Comparison of ENCODE assay signal across 1 cellular context in genomic region chr16:74575805-74576643, GRCh38.
TF ChIP-seq lines count a peak whose summit lies in the region.

No MANE protein-coding gene starts in this region.

TF ChIP-seq in WTC11, 78 proteins besides CTCF, POLR2A, EP300 and RAD21 (continued from another document):
- TF ChIP-seq STAT6 (CRISPR knock-in tag; conservative IDR thresholded peaks at IDR 0.05; ENCODE audit: low read depth) (no peak), RELA (CRISPR knock-in tag; IDR thresholded peaks at IDR 0.05; ENCODE audit: borderline replicate concordance) (no peak), OVOL2 (CRISPR knock-in tag; IDR thresholded peaks at IDR 0.05; ENCODE audit: borderline replicate concordance) (no peak)
